10 cellular contexts compared by ENCODE assay signal in genomic region chr2:12262681-12263436, GRCh38.
DNase-seq lines count a peak whose midpoint lies in the region; ATAC-seq, FAIRE-seq and TF ChIP-seq lines count a peak whose summit lies in the region.
"Had no signal": no experiment of that assay in that cellular context is flagged by ENCODE, and none has a peak within 500 bp of the region (broad histone marks: within the 10 kb centered on the region; RNA-seq: fewer than 3 reads in every experiment).

No MANE protein-coding gene starts in this region.

- no peak overlapping the region for H3K14ac ChIP-seq in neuronal stem cell (ENCODE audit: low read length)

- H3K9me3 ChIP-seq in keratinocyte (ENCODE audit: control insufficient read depth, low read depth, low read length) (no peaks in the 10 kb centered on the region), neuronal stem cell (replicated peaks in 1 of 2; ENCODE audit: control insufficient read depth in 2 of 2, insufficient read depth in 1 of 2, low read depth in 1 of 2, low read length in 2 of 2) (no peaks in the 10 kb centered on the region)
- H3K9me3 ChIP-seq: neutrophil had no signal

- no peak overlapping the region for H2BK12ac ChIP-seq in neuronal stem cell (ENCODE audit: low read length)

- H3K27me3 Mint-ChIP-seq in T-cell (no peaks in the 10 kb centered on the region), osteocyte (ENCODE audit: unreplicated experiment) (no peaks in the 10 kb centered on the region)

- no peaks in the 10 kb centered on the region for H3K9me1 ChIP-seq in keratinocyte (ENCODE audit: control insufficient read depth, extremely low read depth, insufficient read depth, low read length)

- H3K9ac ChIP-seq in keratinocyte (ENCODE audit: control insufficient read depth, extremely low read depth, insufficient read depth, low read length) (no peak overlapping the region), neuronal stem cell (ENCODE audit: low read depth, low read length, poor library complexity) (no peak overlapping the region)

- ATAC-seq in GM18498 (IDR thresholded peaks at IDR 0.05; ENCODE audit: unreplicated experiment): peak; percentile 85
- peak; percentile 86 for ATAC-seq in HG03280 (IDR thresholded peaks at IDR 0.05; ENCODE audit: unreplicated experiment)
- ATAC-seq in T-cell (replicated peaks in 1 of 4): peak in 2 of 4 experiments; percentile 23 to 47

- DNase-seq in T-cell (no peak), keratinocyte (ENCODE audit: low read depth, low spot score) (no peak), osteocyte (ENCODE audit: extremely low spot score, unreplicated experiment) (no peak), HuH-7.5 (ENCODE audit: low spot score) (no peak), neuronal stem cell (ENCODE audit: low spot score) (no peak)
- no peak for DNase-seq in stimulated activated CD4-positive, alpha-beta T cell treated with anti-CD3 and anti-CD28 coated beads, Interleukin-15, amount 100 ng/mL, for 24 hours

- H2BK15ac ChIP-seq in neuronal stem cell (ENCODE audit: low read length): no peak overlapping the region

- no peak overlapping the region for H2BK120ac ChIP-seq in neuronal stem cell (ENCODE audit: low read depth, low read length)

- no peak overlapping the region for H4K8ac ChIP-seq in neuronal stem cell (ENCODE audit: low read depth, low read length)

- no peak overlapping the region for H4K91ac ChIP-seq in neuronal stem cell (ENCODE audit: low read depth, low read length, poor library complexity)

- no peak overlapping the region for H2AFZ ChIP-seq in keratinocyte (ENCODE audit: control insufficient read depth, low read length)
- H2AFZ ChIP-seq in neuronal stem cell (ENCODE audit: low read length): no peak overlapping the region

- dilution Hi-C loops in keratinocyte (cut with MboI; ENCODE audit: extremely low pct_ligation_motif_present, low sequenced_read_pairs): no loop called here

- no peak overlapping the region for H2BK5ac ChIP-seq in neuronal stem cell (ENCODE audit: low read length)

- no peaks in the 10 kb centered on the region for H3K36me3 Mint-ChIP-seq in T-cell
- no peaks in the 10 kb centered on the region for H3K36me3 Mint-ChIP-seq in osteocyte (ENCODE audit: unreplicated experiment)

- POLR2A ChIA-PET in T-cell (lab: Charles Lee): interaction anchor here (0.6 to 0.9 kb wide), 2 partner anchors 9 to 517 kb away, joined by 4 to 5 read pairs; no protein-coding TSS in a partner anchor

- H3K79me1 ChIP-seq in neuronal stem cell (ENCODE audit: low read depth, low read length): no peaks in the 10 kb centered on the region

- H3K27ac ChIP-seq in keratinocyte (ENCODE audit: control insufficient read depth, insufficient read depth, low read length): no peak overlapping the region
- no peak overlapping the region for H3K27ac ChIP-seq in neuronal stem cell (replicated peaks; ENCODE audit: low read length)
- H3K27ac ChIP-seq: neutrophil had no signal

- no peak overlapping the region for H3K18ac ChIP-seq in neuronal stem cell (ENCODE audit: low read length)

- H3K27me3 ChIP-seq in keratinocyte (ENCODE audit: control insufficient read depth, extremely low read depth, insufficient read depth, low read length) (no peaks in the 10 kb centered on the region), neuronal stem cell (ENCODE audit: control insufficient read depth in 3 of 3, insufficient read depth in 3 of 3, low read depth in 1 of 3, low read length in 3 of 3) (no peaks in the 10 kb centered on the region)
- H3K27me3 ChIP-seq: neutrophil had no signal

- no peak overlapping the region for H3K4me2 ChIP-seq in keratinocyte (ENCODE audit: control insufficient read depth, extremely low read depth, insufficient read depth, low read depth, low read length)
- no peak overlapping the region for H3K4me2 ChIP-seq in neuronal stem cell (ENCODE audit: insufficient read depth, low read length, poor library complexity, severe bottlenecking)

- peak; percentile 61 for FAIRE-seq in keratinocyte (lab: Jason Lieb, UNC)
- FAIRE-seq: endometrium had no signal

- H3K36me3 ChIP-seq in keratinocyte (ENCODE audit: control insufficient read depth in 2 of 2, extremely low read depth in 1 of 2, insufficient read depth in 2 of 2, low read length in 2 of 2) (no peaks in the 10 kb centered on the region), neuronal stem cell (replicated peaks in 1 of 2; ENCODE audit: control insufficient read depth in 2 of 2, insufficient read depth in 2 of 2, low read length in 2 of 2) (no peaks in the 10 kb centered on the region)
- H3K36me3 ChIP-seq: neutrophil had no signal

- H4K20me1 ChIP-seq in keratinocyte (ENCODE audit: control insufficient read depth, extremely low read depth, insufficient read depth, low read length): no peaks in the 10 kb centered on the region

- H3K4me3 Mint-ChIP-seq in T-cell (peak overlapping the region in 1 of 3 donors; percentile 48), osteocyte (ENCODE audit: unreplicated experiment) (no peak overlapping the region)

- H3K23ac ChIP-seq in neuronal stem cell (ENCODE audit: low read depth, low read length, poor library complexity): no peak overlapping the region

- CTCF ChIA-PET in T-cell (lab: Charles Lee): no interaction called here

- H3K4me1 ChIP-seq in keratinocyte (ENCODE audit: control insufficient read depth, extremely low read depth, insufficient read depth, low read length) (peaks cover 13% of the 10 kb centered on the region), neuronal stem cell (ENCODE audit: control insufficient read depth in 2 of 2, insufficient read depth in 1 of 2, low read depth in 1 of 2, low read length in 2 of 2) (peaks cover 0 to 2% of the 10 kb centered on the region in 2 donors)

- peak overlapping the region; percentile 54 to 62 for H3K27ac Mint-ChIP-seq in T-cell
- H3K27ac Mint-ChIP-seq in osteocyte (ENCODE audit: unreplicated experiment): no peak overlapping the region

- H3K4ac ChIP-seq in neuronal stem cell (ENCODE audit: low read length): no peak overlapping the region

- WGBS in neuronal stem cell (ENCODE audit: extremely low coverage in 2 of 2, insufficient read length in 2 of 2, insufficient replicate concordance in 1 of 2), 2 donors: no CpG with 5 or more reads among the region's 2 CpGs

- no peak overlapping the region for H2AK5ac ChIP-seq in neuronal stem cell (ENCODE audit: low read depth, low read length)

- TF ChIP-seq CTCF in keratinocyte (optimal IDR thresholded peaks at IDR 0.05 in 1 of 3, IDR thresholded peaks at IDR 0.05 in 1 of 3, conservative IDR thresholded peaks at IDR 0.05 in 1 of 3; ENCODE audit: extremely low read depth in 1 of 3, insufficient read depth in 2 of 3, low read length in 3 of 3) (no peak), osteocyte (IDR thresholded peaks at IDR 0.05) (no peak)

- no peak overlapping the region for H3K4me3 ChIP-seq in keratinocyte (ENCODE audit: control insufficient read depth in 2 of 3, extremely low read depth in 1 of 3, insufficient read depth in 2 of 3, low read depth in 1 of 3, low read length in 3 of 3)
- H3K4me3 ChIP-seq in neuronal stem cell (ENCODE audit: low read length in 2 of 2): no peak overlapping the region

- H3K9me3 Mint-ChIP-seq in T-cell (no peaks in the 10 kb centered on the region), osteocyte (ENCODE audit: unreplicated experiment) (no peaks in the 10 kb centered on the region)

- H3K79me2 ChIP-seq in keratinocyte (ENCODE audit: control insufficient read depth, insufficient read depth, low read length): no peaks in the 10 kb centered on the region

- H3K4me1 Mint-ChIP-seq in T-cell (peaks cover 32 to 43% (median 36%) of the 10 kb centered on the region in 3 donors), osteocyte (ENCODE audit: unreplicated experiment) (peaks cover 13% of the 10 kb centered on the region)
